27 cellular contexts compared by ENCODE assay signal in the genomic region with DNA sequence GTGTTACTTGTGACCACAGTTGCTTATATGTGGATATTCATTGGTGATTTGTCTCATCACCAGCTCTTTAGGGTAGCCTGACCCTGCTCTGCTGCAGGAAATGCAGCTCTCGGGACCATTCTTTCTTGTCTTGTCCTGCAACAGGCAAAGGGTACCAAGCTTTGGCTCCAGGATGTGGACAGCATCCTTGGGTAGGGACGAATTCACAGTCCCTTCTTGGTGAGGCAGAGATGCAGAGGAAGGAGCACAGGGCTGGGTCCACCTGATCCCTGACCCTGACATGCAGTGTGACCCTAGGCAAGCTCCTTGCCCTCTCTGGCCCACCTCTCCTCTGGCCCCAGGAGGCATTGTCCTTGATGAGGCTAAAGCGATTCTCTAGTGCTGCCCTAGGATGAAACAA. TPM values are rescaled to one million over a fixed set of nuclear protein-coding genes. Genes with fewer than 3 reads are reported as not detected.
DNase-seq lines count a peak whose midpoint lies in the region; ATAC-seq, FAIRE-seq and TF ChIP-seq lines count a peak whose summit lies in the region.
"Had no signal": no experiment of that assay in that cellular context is flagged by ENCODE, and none has a peak within 500 bp of the region (broad histone marks: within the 10 kb centered on the region; RNA-seq: fewer than 3 reads in every experiment).

No MANE protein-coding gene starts in this region.

- no peak overlapping the region for H3K23ac ChIP-seq in neuronal stem cell (ENCODE audit: low read depth, low read length, poor library complexity)

- H2AFZ ChIP-seq in neuronal stem cell (ENCODE audit: low read length) = no peak overlapping the region

- no peak for TF ChIP-seq POLR2A in H54 (IDR thresholded peaks at IDR 0.05; ENCODE audit: low read depth, low read length)

- no peak overlapping the region for H3K4me2 ChIP-seq in neuronal stem cell (ENCODE audit: insufficient read depth, low read length, poor library complexity, severe bottlenecking)

- peaks cover 81% of the 10 kb centered on the region for H3K4me1 ChIP-seq in left ventricle myocardium inferior
- peaks cover 0 to 15% of the 10 kb centered on the region in 2 donors for H3K4me1 ChIP-seq in neuronal stem cell (ENCODE audit: control insufficient read depth in 2 of 2, insufficient read depth in 1 of 2, low read depth in 1 of 2, low read length in 2 of 2)
- H3K4me1 ChIP-seq in subcutaneous abdominal adipose tissue (ENCODE audit: control insufficient read depth in 5 of 5, insufficient read depth in 5 of 5, low read length in 5 of 5) = peaks cover 5 to 56% (median 19%) of the 10 kb centered on the region in 5 donors

- no peaks in the 10 kb centered on the region for H3K36me3 Mint-ChIP-seq in brain
- H3K36me3 Mint-ChIP-seq: naive thymus-derived CD4-positive, alpha-beta T cell had no signal

- H3K27ac ChIP-seq in left ventricle myocardium inferior (replicated peaks) (peak overlapping the region; percentile 90), neuronal stem cell (replicated peaks; ENCODE audit: low read length) (no peak overlapping the region), subcutaneous abdominal adipose tissue (ENCODE audit: low read depth, low read length) (peak overlapping the region; percentile 54)
- H3K27ac ChIP-seq: thyroid gland had no signal

- no peak overlapping the region for H3K4ac ChIP-seq in neuronal stem cell (ENCODE audit: low read length)

- H3K27me3 ChIP-seq in left ventricle myocardium inferior (ENCODE audit: low read depth) = no peaks in the 10 kb centered on the region
- H3K27me3 ChIP-seq in neuronal stem cell (ENCODE audit: control insufficient read depth in 3 of 3, insufficient read depth in 3 of 3, low read depth in 1 of 3, low read length in 3 of 3) = no peaks in the 10 kb centered on the region
- H3K27me3 ChIP-seq in subcutaneous abdominal adipose tissue (ENCODE audit: control insufficient read depth in 5 of 5, insufficient read depth in 4 of 5, low read length in 5 of 5) = no peaks in the 10 kb centered on the region
- H3K27me3 ChIP-seq: thyroid gland had no signal

- peak overlapping the region; percentile 30 for H3K18ac ChIP-seq in neuronal stem cell (ENCODE audit: low read length)

- H2BK15ac ChIP-seq in neuronal stem cell (ENCODE audit: low read length) = no peak overlapping the region

- TF ChIP-seq CTCF in brain (conservative IDR thresholded peaks at IDR 0.05) (no peak), left ventricle myocardium inferior (IDR thresholded peaks at IDR 0.05; ENCODE audit: borderline replicate concordance) (no peak)

- no peak overlapping the region for H4K91ac ChIP-seq in neuronal stem cell (ENCODE audit: low read depth, low read length, poor library complexity)

- ATAC-seq in GM18861 (IDR thresholded peaks at IDR 0.05; ENCODE audit: unreplicated experiment) = no peak
- ATAC-seq: naive thymus-derived CD4-positive, alpha-beta T cell had no signal

- no peak overlapping the region for H2BK12ac ChIP-seq in neuronal stem cell (ENCODE audit: low read length)

- WGBS in neuronal stem cell (ENCODE audit: extremely low coverage in 2 of 2, insufficient read length in 2 of 2, insufficient replicate concordance in 1 of 2), 2 donors = no CpG with 5 or more reads among the region's 3 CpGs

- no peak for FAIRE-seq in H54 (lab: Jason Lieb, UNC)

- H3K27me3 Mint-ChIP-seq in brain = peaks cover 6% of the 10 kb centered on the region
- H3K27me3 Mint-ChIP-seq: activated CD4-positive, alpha-beta memory T cell treated with anti-CD3 and anti-CD28 coated beads, Interleukin-2, amount 10 ng/mL, durations not matched to agents 7 days and 5 days; stimulated activated naive CD8-positive, alpha-beta T cell treated with anti-CD3 and anti-CD28 coated beads, Interleukin-15, Interleukin-2, amounts not matched to agents 100 ng/mL and 50 ng/mL, for 24 hours had no signal

- DNase-seq in left ventricle myocardium inferior (peak; percentile 4), neuronal stem cell (ENCODE audit: low spot score) (no peak), CD1c-positive myeloid dendritic cell (ENCODE audit: extremely low spot score) (no peak), H54 (ENCODE audit: insufficient read length, low spot score) (no peak)
- DNase-seq: ACHN; activated CD4-positive, alpha-beta memory T cell treated with anti-CD3 and anti-CD28 coated beads, Interleukin-2, amount 10 ng/mL, durations not matched to agents 7 days and 5 days; activated CD4-positive, alpha-beta T cell treated with anti-CD3 and anti-CD28 coated beads for 1 hour; activated CD8-positive, alpha-beta memory T cell treated with anti-CD3 and anti-CD28 coated beads, Interleukin-2, amount 50 U/mL, for 4 hours; activated naive CD4-positive, alpha-beta T cell; DMS 273 treated with DMSO at 0.1 percent for 48 hours; effector CD4-positive, alpha-beta T cell; HCEC 1CT; islet precursor cell; Karpas-422; NCI-H1417 treated with DMSO at 0.1 percent for 48 hours; NCI-H2029 treated with DMSO at 0.1 percent for 48 hours; NCI-H524 treated with DMSO at 0.1 percent for 48 hours; SHP77; stimulated activated CD4-positive, alpha-beta T cell treated with anti-CD3 and anti-CD28 coated beads, Interleukin-2, amount 100 ng/mL, for 24 hours; stimulated activated CD8-positive, alpha-beta memory T cell treated with anti-CD3 and anti-CD28 coated beads, Interleukin-4, amount 100 ng/mL, for 48 hours; thyroid gland had no signal

- no peaks in the 10 kb centered on the region for H3K9me3 ChIP-seq in left ventricle myocardium inferior (replicated peaks)
- H3K9me3 ChIP-seq in neuronal stem cell (replicated peaks in 1 of 2; ENCODE audit: control insufficient read depth in 2 of 2, insufficient read depth in 1 of 2, low read depth in 1 of 2, low read length in 2 of 2) = no peaks in the 10 kb centered on the region
- no peaks in the 10 kb centered on the region for H3K9me3 ChIP-seq in subcutaneous abdominal adipose tissue (ENCODE audit: control insufficient read depth in 5 of 5, low read length in 5 of 5)
- H3K9me3 ChIP-seq: thyroid gland had no signal

- H3K36me3 ChIP-seq in left ventricle myocardium inferior (no peaks in the 10 kb centered on the region), neuronal stem cell (replicated peaks in 1 of 2; ENCODE audit: control insufficient read depth in 2 of 2, insufficient read depth in 2 of 2, low read length in 2 of 2) (no peaks in the 10 kb centered on the region), subcutaneous abdominal adipose tissue (ENCODE audit: control insufficient read depth in 5 of 5, insufficient read depth in 5 of 5, low read length in 5 of 5) (no peaks in the 10 kb centered on the region)
- H3K36me3 ChIP-seq: thyroid gland had no signal

- H2AK5ac ChIP-seq in neuronal stem cell (ENCODE audit: low read depth, low read length) = no peak overlapping the region

- no peak overlapping the region for H2BK5ac ChIP-seq in neuronal stem cell (ENCODE audit: low read length)

- no peaks in the 10 kb centered on the region for H3K79me1 ChIP-seq in neuronal stem cell (ENCODE audit: low read depth, low read length)

- peak overlapping the region in 3 of 5 experiments; percentile 17 to 65 (median 51) for H3K27ac Mint-ChIP-seq in brain
- H3K27ac Mint-ChIP-seq: activated CD4-positive, alpha-beta memory T cell treated with anti-CD3 and anti-CD28 coated beads, Interleukin-2, amount 10 ng/mL, durations not matched to agents 7 days and 5 days; B cell; naive thymus-derived CD4-positive, alpha-beta T cell; stimulated activated naive CD8-positive, alpha-beta T cell treated with anti-CD3 and anti-CD28 coated beads, Interleukin-15, Interleukin-2, amounts not matched to agents 100 ng/mL and 50 ng/mL, for 24 hours had no signal

- no peak overlapping the region for H4K8ac ChIP-seq in neuronal stem cell (ENCODE audit: low read depth, low read length)

- intact Hi-C loops in left ventricle myocardium inferior (cut with micrococcal nuclease) = no loop called here

- H3K9ac ChIP-seq in neuronal stem cell (ENCODE audit: low read depth, low read length, poor library complexity) = no peak overlapping the region
- no peak overlapping the region for H3K9ac ChIP-seq in subcutaneous abdominal adipose tissue (ENCODE audit: low read length in 5 of 5)

- H3K4me3 ChIP-seq in left ventricle myocardium inferior (no peak overlapping the region), neuronal stem cell (ENCODE audit: low read length in 2 of 2) (no peak overlapping the region), subcutaneous abdominal adipose tissue (ENCODE audit: low read depth in 1 of 5, low read length in 5 of 5) (no peak overlapping the region)
- H3K4me3 ChIP-seq: thyroid gland had no signal

- H3K9me3 Mint-ChIP-seq in brain = peaks cover 0 to 4% (median 0%) of the 10 kb centered on the region in 5 experiments
- H3K9me3 Mint-ChIP-seq: activated CD4-positive, alpha-beta memory T cell treated with anti-CD3 and anti-CD28 coated beads, Interleukin-2, amount 10 ng/mL, durations not matched to agents 7 days and 5 days; naive thymus-derived CD4-positive, alpha-beta T cell; stimulated activated naive CD8-positive, alpha-beta T cell treated with anti-CD3 and anti-CD28 coated beads, Interleukin-15, Interleukin-2, amounts not matched to agents 100 ng/mL and 50 ng/mL, for 24 hours had no signal

- peak overlapping the region in 1 of 5 experiments; percentile 47 for H3K4me3 Mint-ChIP-seq in brain
- H3K4me3 Mint-ChIP-seq: activated CD4-positive, alpha-beta memory T cell treated with anti-CD3 and anti-CD28 coated beads, Interleukin-2, amount 10 ng/mL, durations not matched to agents 7 days and 5 days; B cell; naive thymus-derived CD4-positive, alpha-beta T cell; stimulated activated naive CD8-positive, alpha-beta T cell treated with anti-CD3 and anti-CD28 coated beads, Interleukin-15, Interleukin-2, amounts not matched to agents 100 ng/mL and 50 ng/mL, for 24 hours had no signal

- H3K4me1 Mint-ChIP-seq in brain = peaks cover 47% of the 10 kb centered on the region
- H3K4me1 Mint-ChIP-seq: activated CD4-positive, alpha-beta memory T cell treated with anti-CD3 and anti-CD28 coated beads, Interleukin-2, amount 10 ng/mL, durations not matched to agents 7 days and 5 days; B cell; naive thymus-derived CD4-positive, alpha-beta T cell had no signal

- H2BK120ac ChIP-seq in neuronal stem cell (ENCODE audit: low read depth, low read length) = no peak overlapping the region

- no peak overlapping the region for H3K14ac ChIP-seq in neuronal stem cell (ENCODE audit: low read length)

RNA-seq across cellular contexts. Expression of gene SYNPO, which starts 37.0 kb away (rescaled TPM):
- polyA plus RNA-seq in brain (ENCODE audit: insufficient read depth, low read depth, low replicate concordance) = 50.7 TPM
- 715 TPM for total RNA-seq in left ventricle myocardium inferior
- 3.8 TPM for polyA plus RNA-seq in neuronal stem cell (2013, experiment 1 of 2)
- polyA plus RNA-seq in neuronal stem cell (2013, experiment 2 of 2) = 3.2 TPM
- polyA plus RNA-seq: naive thymus-derived CD4-positive, alpha-beta T cell had no signal

RNA-seq across cellular contexts. Expression of gene MYOZ3, which starts 57.6 kb away (rescaled TPM):
- 0.24 TPM for polyA plus RNA-seq in brain (ENCODE audit: insufficient read depth, low read depth, low replicate concordance)
- total RNA-seq in left ventricle myocardium inferior = 6.2 TPM
- 0.57 TPM for polyA plus RNA-seq in neuronal stem cell (2013, experiment 1 of 2)
- polyA plus RNA-seq in neuronal stem cell (2013, experiment 2 of 2) = 0.47 TPM
- total RNA-seq: B cell; naive thymus-derived CD4-positive, alpha-beta T cell had no signal
